ENCODE assay signal across 9 cellular contexts in genomic region chr11:10317776-10318526, GRCh38. TPM values are rescaled to one million over a fixed set of nuclear protein-coding genes. Genes with fewer than 3 reads are reported as not detected.
DNase-seq lines count a peak whose midpoint lies in the region; ATAC-seq and TF ChIP-seq lines count a peak whose summit lies in the region.
"Had no signal": no experiment of that assay in that cellular context is flagged by ENCODE, and none has a peak within 500 bp of the region (broad histone marks: within the 10 kb centered on the region; RNA-seq: fewer than 3 reads in every experiment).

No MANE protein-coding gene starts in this region.

- no peaks in the 10 kb centered on the region for H3K79me2 ChIP-seq in Loucy (ENCODE audit: insufficient read depth, low read length)

- H3K9me3 Mint-ChIP-seq in nephron = no peaks in the 10 kb centered on the region

- DNase-seq in T-helper 9 cell (no peak), NCI-H1092 (lab: John Stamatoyannopoulos, UW) (no peak), foreskin keratinocyte (no peak)
- DNase-seq: activated CD4-positive, alpha-beta T cell treated with anti-CD3 and anti-CD28 coated beads for 48 hours had no signal

- H3K27ac ChIP-seq in foreskin keratinocyte = no peak overlapping the region

- TF ChIP-seq CTCF in Loucy (conservative IDR thresholded peaks at IDR 0.05; ENCODE audit: low read length) (no peak), nephron (IDR thresholded peaks at IDR 0.05; ENCODE audit: unreplicated experiment in 3 of 3) (no peak), foreskin keratinocyte (conservative IDR thresholded peaks at IDR 0.05) (no peak)

- 0 out of 2 replicates have a peak overlapping the region, but pooled peaks have one; percentile 31 for H2AFZ ChIP-seq in Loucy (ENCODE audit: low read length)

- no peak overlapping the region for H3K4me3 ChIP-seq in Loucy (ENCODE audit: low read length, poor library complexity, severe bottlenecking)

- no peaks in the 10 kb centered on the region for H3K27me3 ChIP-seq in Loucy (ENCODE audit: insufficient read depth, low read length, poor library complexity, severe bottlenecking)
- H3K27me3 ChIP-seq in foreskin keratinocyte = no peaks in the 10 kb centered on the region

- no peak overlapping the region for H3K4me3 Mint-ChIP-seq in nephron

- no peaks in the 10 kb centered on the region for H3F3A ChIP-seq in Loucy (ENCODE audit: low read depth)

- H3K36me3 Mint-ChIP-seq in nephron (ENCODE audit: low read depth) = no peaks in the 10 kb centered on the region

- no peak overlapping the region for H3K9ac ChIP-seq in Loucy (ENCODE audit: low read depth, low read length, poor library complexity, severe bottlenecking)

- no peaks in the 10 kb centered on the region for H3K9me2 ChIP-seq in Loucy (replicated peaks; ENCODE audit: low read depth, low read length)

- H3K36me3 ChIP-seq in Loucy (ENCODE audit: insufficient read depth, low read length) = no peaks in the 10 kb centered on the region

- peaks cover 45% of the 10 kb centered on the region for H3K4me1 Mint-ChIP-seq in nephron

- peak overlapping the region; percentile 79 to 85 (median 79) for H3K27ac Mint-ChIP-seq in nephron

- no peaks in the 10 kb centered on the region for H3K27me3 Mint-ChIP-seq in nephron (ENCODE audit: low read depth)

- no peaks in the 10 kb centered on the region for H3K9me3 ChIP-seq in Loucy (ENCODE audit: insufficient read depth, low read depth, low read length)

- H4K20me1 ChIP-seq in Loucy (ENCODE audit: insufficient read depth, low read length, poor library complexity, severe bottlenecking) = no peaks in the 10 kb centered on the region

- H3K4me1 ChIP-seq in Loucy (ENCODE audit: insufficient read depth, low read length, poor library complexity, severe bottlenecking) (peaks cover 46% of the 10 kb centered on the region), foreskin keratinocyte (no peaks in the 10 kb centered on the region)

- ATAC-seq in GM18502 (IDR thresholded peaks at IDR 0.05; ENCODE audit: poor library complexity, unreplicated experiment) (peak; percentile 62), GM21737 (IDR thresholded peaks at IDR 0.05; ENCODE audit: unreplicated experiment) (peak; percentile 58), HG02840 (IDR thresholded peaks at IDR 0.05; ENCODE audit: low FRiP score, unreplicated experiment) (no peak), foreskin keratinocyte (no peak)

- no peak overlapping the region for H3K4me2 ChIP-seq in Loucy (ENCODE audit: low read depth, low read length, poor library complexity, severe bottlenecking)

RNA-seq across cellular contexts. Expression of gene ADM, which starts 13.1 kb away (rescaled TPM):
- total RNA-seq in foreskin keratinocyte = 28.7 and 34.1 TPM in 2 replicates
- 20.8 and 26.6 TPM in 2 replicates for polyA plus RNA-seq in foreskin keratinocyte

RNA-seq across cellular contexts. Expression of gene SBF2, which starts 23.9 kb away (rescaled TPM):
- total RNA-seq in foreskin keratinocyte = 21.3 and 22.7 TPM in 2 replicates
- 5.9 and 7.2 TPM in 2 replicates for polyA plus RNA-seq in foreskin keratinocyte

Comparison
In these comparisons a context has a peak if more than half of its experiments do, and no peak if none do; other contexts are left out.
1. ATAC-seq: peak in GM18502 (single experiment) and GM21737 (single experiment); none in HG02840 (single experiment) and foreskin keratinocyte (single experiment).